8 cellular contexts compared by ENCODE assay signal in genomic region chr17:64837018-64837761, GRCh38.
DNase-seq lines count a peak whose midpoint lies in the region; ATAC-seq and TF ChIP-seq lines count a peak whose summit lies in the region.
"Not testable (repeated sequence)": the region's sequence is repeated elsewhere in the genome, so short reads cannot be mapped to it uniquely, and the experiment has no call there.

No MANE protein-coding gene starts in this region.

- not testable (repeated sequence) for H3K4me1 Mint-ChIP-seq in nephron
- H3K4me1 Mint-ChIP-seq in stimulated activated naive B cell treated with anti-CD40 and anti-IgM and Interleukin-4, amounts not matched to agents 10 μg/mL and 1 μg/mL and 100 μg/mL, for 72 hours, result peaks cover 22 to 36% of the 10 kb centered on the region in 2 donors

- H3K36me3 Mint-ChIP-seq in nephron (ENCODE audit: low read depth); stimulated activated naive B cell treated with anti-CD40 and anti-IgM and Interleukin-4, amounts not matched to agents 10 μg/mL and 1 μg/mL and 100 μg/mL, for 72 hours: not testable (repeated sequence)

- peaks cover 12% of the 10 kb centered on the region for H3K4me1 ChIP-seq in RWPE2 (ENCODE audit: insufficient read depth, poor library complexity, severe bottlenecking)

- H3K27ac ChIP-seq in RWPE2 (ENCODE audit: poor library complexity, severe bottlenecking), result not testable (repeated sequence)

- H3K9me3 ChIP-seq in RWPE2 (ENCODE audit: severe bottlenecking), result not testable (repeated sequence)

- H3K27me3 ChIP-seq in RWPE2 (ENCODE audit: insufficient read depth, poor library complexity, severe bottlenecking), result not testable (repeated sequence)

- H3K27ac Mint-ChIP-seq in nephron, result peak overlapping the region in 2 of 3 experiments; percentile 60 to 72
- peak overlapping the region; percentile 96 for H3K27ac Mint-ChIP-seq in stimulated activated naive B cell treated with anti-CD40 and anti-IgM and Interleukin-4, amounts not matched to agents 10 μg/mL and 1 μg/mL and 100 μg/mL, for 72 hours

- DNase-seq in Daoy (ENCODE audit: low read depth) (peak; percentile 90), KG1 (lab: John Stamatoyannopoulos, UW) (peak; percentile 63), RWPE2 (ENCODE audit: low spot score) (peak; percentile 78), fibroblast of the conjunctiva (ENCODE audit: low read depth) (peak; percentile 41)
- peak; percentile 83 for DNase-seq in activated effector memory CD4-positive, alpha-beta T cell treated with Interleukin-2 at 50 U/mL for 16 hours
- peak; percentile 85 for DNase-seq in stimulated activated naive B cell treated with anti-CD40 and anti-IgM and Interleukin-4, amounts not matched to agents 10 μg/mL and 1 μg/mL and 100 μg/mL, for 72 hours

- ATAC-seq in GM21825 (IDR thresholded peaks at IDR 0.05; ENCODE audit: unreplicated experiment) (peak; percentile 96), RWPE2 (ENCODE audit: low read depth) (peak; percentile 91)
- peak; percentile 95 for ATAC-seq in stimulated activated naive B cell treated with anti-CD40 and anti-IgM and Interleukin-4, amounts not matched to agents 10 μg/mL and 1 μg/mL and 100 μg/mL, for 72 hours (replicated peaks)

- not testable (repeated sequence) for H3K27me3 Mint-ChIP-seq in nephron (ENCODE audit: low read depth); stimulated activated naive B cell treated with anti-CD40 and anti-IgM and Interleukin-4, amounts not matched to agents 10 μg/mL and 1 μg/mL and 100 μg/mL, for 72 hours

- H3K36me3 ChIP-seq in RWPE2 (ENCODE audit: low read depth), result not testable (repeated sequence)

- not testable (repeated sequence) for H3K9me3 Mint-ChIP-seq in nephron; stimulated activated naive B cell treated with anti-CD40 and anti-IgM and Interleukin-4, amounts not matched to agents 10 μg/mL and 1 μg/mL and 100 μg/mL, for 72 hours

- H3K4me3 ChIP-seq in RWPE2 (ENCODE audit: severe bottlenecking), result peak overlapping the region; percentile 51

- peak overlapping the region; percentile 92 to 94 (median 94) for H3K4me3 Mint-ChIP-seq in nephron
- peak overlapping the region; percentile 85 to 96 for H3K4me3 Mint-ChIP-seq in stimulated activated naive B cell treated with anti-CD40 and anti-IgM and Interleukin-4, amounts not matched to agents 10 μg/mL and 1 μg/mL and 100 μg/mL, for 72 hours

- not testable (repeated sequence) for TF ChIP-seq CTCF in RWPE2 (IDR thresholded peaks at IDR 0.05; ENCODE audit: poor library complexity, severe bottlenecking); nephron (IDR thresholded peaks at IDR 0.05; ENCODE audit: unreplicated experiment in 3 of 3)
